26 cellular contexts compared by ENCODE assay signal in genomic region chr4:111775908-111776307, GRCh38.
DNase-seq lines count a peak whose midpoint lies in the region; ATAC-seq, FAIRE-seq and TF ChIP-seq lines count a peak whose summit lies in the region.
"Had no signal": no experiment of that assay in that cellular context is flagged by ENCODE, and none has a peak within 500 bp of the region (broad histone marks: within the 10 kb centered on the region; RNA-seq: fewer than 3 reads in every experiment).

No MANE protein-coding gene starts in this region.

- H3K4me1 Mint-ChIP-seq in H9 = peaks cover 0 to 6% of the 10 kb centered on the region in 2 experiments; a peak in 2 of 4 replicates
- H3K4me1 Mint-ChIP-seq: CD4-positive, CD25-positive, alpha-beta regulatory T cell; immature natural killer cell had no signal

- no peak overlapping the region for H3K9ac ChIP-seq in H1 (replicated peaks in 1 of 4; ENCODE audit: extremely low read depth in 1 of 4, low read depth in 3 of 4, low read length in 3 of 4)
- no peak overlapping the region for H3K9ac ChIP-seq in H9 (ENCODE audit: extremely low read depth, insufficient read length, low read length)

- H2BK120ac ChIP-seq in H1 (replicated peaks; ENCODE audit: low read depth, low read length) = no peak overlapping the region
- H2BK120ac ChIP-seq in H9 (ENCODE audit: low read depth, low read length, poor library complexity, severe bottlenecking) = no peak overlapping the region

- H3K23me2 ChIP-seq in H1 (ENCODE audit: low read depth, low read length) = no peaks in the 10 kb centered on the region
- H3K23me2 ChIP-seq in H9 (ENCODE audit: insufficient read length, low read depth, low read length, poor library complexity, severe bottlenecking) = no peaks in the 10 kb centered on the region

- no peak overlapping the region; a peak in 1 of 7 replicates for H3K27ac Mint-ChIP-seq in H9
- H3K27ac Mint-ChIP-seq: activated CD8-positive, alpha-beta T cell treated with anti-CD3 and anti-CD28 coated beads, Interleukin-2, amount 10 ng/mL, durations not matched to agents 7 days and 5 days; CD4-positive, CD25-positive, alpha-beta regulatory T cell; immature natural killer cell; natural killer cell treated with Interleukin-12 subunit alpha and Interleukin-12 subunit beta and Interleukin-15 and Interleukin-18, amount 100 ng/mL, for 72 hours; progenitor cell of endocrine pancreas had no signal

- no peak for TF ChIP-seq CTCF in H1 (IDR thresholded peaks at IDR 0.05; ENCODE audit: control extremely low read depth in 1 of 3, insufficient read depth in 1 of 3, low read depth in 1 of 3, low read length in 3 of 3)
- TF ChIP-seq CTCF in osteoblast (IDR thresholded peaks at IDR 0.05; ENCODE audit: extremely low read depth, low read depth, low read length) = no peak
- TF ChIP-seq CTCF in H9 (conservative IDR thresholded peaks at IDR 0.05) = no peak

- CTCF ChIA-PET in H1 (lab: Charles Lee; ENCODE audit: partially characterized antibody) = interaction anchor here (0.7 to 1.4 kb wide), 5 partner anchors 20 to 256 kb away, joined by 3 to 7 read pairs (median 3); no protein-coding TSS in a partner anchor

- no peaks in the 10 kb centered on the region for H3K27me3 ChIP-seq in H1 (replicated peaks in 1 of 4; ENCODE audit: control insufficient read depth in 3 of 4, extremely low read depth in 1 of 4, insufficient read depth in 3 of 4, low read length in 3 of 4)
- no peaks in the 10 kb centered on the region for H3K27me3 ChIP-seq in osteoblast (ENCODE audit: insufficient read depth, low read length)
- H3K27me3 ChIP-seq in H9 (ENCODE audit: insufficient read depth, low read length) = no peaks in the 10 kb centered on the region
- H3K27me3 ChIP-seq: suprapubic skin had no signal

- no peak overlapping the region for H4K8ac ChIP-seq in H1 (ENCODE audit: extremely low read depth, insufficient read depth, low read length)
- H4K8ac ChIP-seq in H9 (replicated peaks; ENCODE audit: insufficient read length, low read depth, low read length) = no peak overlapping the region

- H3K9me3 Mint-ChIP-seq in H9 = no peaks in the 10 kb centered on the region
- H3K9me3 Mint-ChIP-seq: CD4-positive, CD25-positive, alpha-beta regulatory T cell had no signal

- no peak for FAIRE-seq in H1 (lab: Jason Lieb, UNC)
- FAIRE-seq: GM12892, GM19239, K562 had no signal

- no peak overlapping the region for H4K91ac ChIP-seq in H1 (replicated peaks; ENCODE audit: insufficient read length, low read length)
- no peak overlapping the region for H4K91ac ChIP-seq in H9 (ENCODE audit: insufficient read length, low read depth, low read length)

- H3K4me3 Mint-ChIP-seq in H9 = no peak overlapping the region
- H3K4me3 Mint-ChIP-seq: activated CD8-positive, alpha-beta T cell treated with anti-CD3 and anti-CD28 coated beads, Interleukin-2, amount 10 ng/mL, durations not matched to agents 7 days and 5 days; CD4-positive, CD25-positive, alpha-beta regulatory T cell; immature natural killer cell; natural killer cell treated with Interleukin-12 subunit alpha and Interleukin-12 subunit beta and Interleukin-15 and Interleukin-18, amount 100 ng/mL, for 72 hours had no signal

- H3K79me1 ChIP-seq in H1 (ENCODE audit: low read depth, low read length) (no peaks in the 10 kb centered on the region), H9 (ENCODE audit: insufficient read depth, low read depth, low read length, poor library complexity, severe bottlenecking) (no peaks in the 10 kb centered on the region)

- H3K14ac ChIP-seq in H1 (ENCODE audit: insufficient read length) (no peak overlapping the region), H9 (ENCODE audit: insufficient read depth, low read length) (no peak overlapping the region)

- no peak overlapping the region for H3K4me3 ChIP-seq in H1 (ENCODE audit: extremely low read depth in 1 of 4, insufficient read depth in 2 of 4, low read depth in 3 of 4, low read length in 4 of 4)
- no peak overlapping the region for H3K4me3 ChIP-seq in osteoblast (ENCODE audit: insufficient read depth, low read length)
- H3K4me3 ChIP-seq: K562, left ventricle myocardium inferior, suprapubic skin had no signal

- TF ChIP-seq RAD21 in H1 (IDR thresholded peaks at IDR 0.05 in 1 of 2, conservative IDR thresholded peaks at IDR 0.05 in 1 of 2; ENCODE audit: low read depth in 2 of 2, low read length in 2 of 2) = no peak

- H3K36me3 ChIP-seq in H1 (ENCODE audit: control insufficient read depth in 2 of 4, insufficient read depth in 4 of 4, low read length in 3 of 4) (no peaks in the 10 kb centered on the region), osteoblast (ENCODE audit: insufficient read depth, low read length) (no peaks in the 10 kb centered on the region)
- H3K36me3 ChIP-seq: left ventricle myocardium inferior, suprapubic skin had no signal

- H2BK20ac ChIP-seq in H1 (ENCODE audit: low read length) (no peak overlapping the region), H9 (ENCODE audit: low read depth, low read length, poor library complexity, severe bottlenecking) (no peak overlapping the region)

- H2BK12ac ChIP-seq in H1 (ENCODE audit: low read depth, low read length) = no peak overlapping the region
- H2BK12ac ChIP-seq in H9 (ENCODE audit: insufficient read length, low read depth, low read length) = no peak overlapping the region

- TF ChIP-seq POLR2A in H1 (IDR thresholded peaks at IDR 0.05; ENCODE audit: control extremely low read depth in 1 of 2, low read depth in 2 of 2, low read length in 2 of 2) = no peak

- ATAC-seq in GM21723 (IDR thresholded peaks at IDR 0.05; ENCODE audit: unreplicated experiment) = no peak
- ATAC-seq in GM18502 (IDR thresholded peaks at IDR 0.05; ENCODE audit: poor library complexity, unreplicated experiment) = no peak
- ATAC-seq: activated CD8-positive, alpha-beta T cell treated with anti-CD3 and anti-CD28 coated beads, Interleukin-2, amount 10 ng/mL, durations not matched to agents 7 days and 5 days; K562; natural killer cell treated with Interleukin-12 subunit alpha and Interleukin-12 subunit beta and Interleukin-15 and Interleukin-18, amount 100 ng/mL, for 72 hours had no signal

- no peak overlapping the region for H3K18ac ChIP-seq in H1 (ENCODE audit: extremely low read depth, low read length)
- H3K18ac ChIP-seq in H9 (ENCODE audit: insufficient read length, low read depth, low read length) = no peak overlapping the region

- H2AK5ac ChIP-seq in H1 (ENCODE audit: low read depth, low read length) = no peak overlapping the region
- no peak overlapping the region for H2AK5ac ChIP-seq in H9 (ENCODE audit: insufficient read length, low read length)

- 93% methylated on average over 2 of the region's 2 CpGs; no CpG with 5 or more reads in 1 of the 2 experiments for WGBS in H1 (ENCODE audit: extremely low coverage in 1 of 2, insufficient coverage in 1 of 2, insufficient read length in 1 of 2, insufficient replicate concordance in 2 of 2, low coverage in 1 of 2, low lambda C conversion rate in 2 of 2, missing lambda C conversion rate in 1 of 2), 2 experiments
- WGBS in H9 (ENCODE audit: extremely low coverage, insufficient read length, low lambda C conversion rate) = no CpG with 5 or more reads among the region's 2 CpGs

- no peaks in the 10 kb centered on the region for H3K79me2 ChIP-seq in H1 (ENCODE audit: control insufficient read depth in 1 of 2, insufficient read depth in 2 of 2, low read length in 2 of 2)
- no peaks in the 10 kb centered on the region for H3K79me2 ChIP-seq in osteoblast (ENCODE audit: insufficient read depth, low read length)
- H3K79me2 ChIP-seq in H9 (ENCODE audit: insufficient read depth, low read length) = no peaks in the 10 kb centered on the region

- H4K20me1 ChIP-seq in H1 (replicated peaks in 1 of 2; ENCODE audit: control insufficient read depth in 1 of 2, insufficient read depth in 2 of 2, low read length in 2 of 2) = no peaks in the 10 kb centered on the region
- H4K20me1 ChIP-seq in osteoblast (ENCODE audit: insufficient read depth, low read length) = no peaks in the 10 kb centered on the region
- no peaks in the 10 kb centered on the region for H4K20me1 ChIP-seq in H9 (ENCODE audit: control insufficient read depth, insufficient read depth, insufficient read length)

- H2AFZ ChIP-seq in H1 (ENCODE audit: low read length) (0 out of 2 replicates have a peak overlapping the region, but pooled peaks have one; percentile 30), osteoblast (ENCODE audit: low read length) (no peak overlapping the region), H9 (ENCODE audit: low read length) (no peak overlapping the region)

- H2BK15ac ChIP-seq in H1 (ENCODE audit: low read length) = no peak overlapping the region
- no peak overlapping the region for H2BK15ac ChIP-seq in H9 (ENCODE audit: low read depth, low read length)

- H3K23ac ChIP-seq in H1 (ENCODE audit: insufficient read length) (no peak overlapping the region), H9 (ENCODE audit: insufficient read length, low read depth, low read length) (no peak overlapping the region)

- no peaks in the 10 kb centered on the region for H3K9me3 ChIP-seq in H1 (ENCODE audit: insufficient read depth in 2 of 2, low read depth in 1 of 2, low read length in 1 of 2)
- no peaks in the 10 kb centered on the region for H3K9me3 ChIP-seq in osteoblast (ENCODE audit: low read depth, low read length)
- H3K9me3 ChIP-seq in H9 (ENCODE audit: control insufficient read depth, low read depth, low read length) = no peaks in the 10 kb centered on the region
- H3K9me3 ChIP-seq: left ventricle myocardium inferior, suprapubic skin had no signal

- H3K27me3 Mint-ChIP-seq in H9 (ENCODE audit: low read depth) = no peaks in the 10 kb centered on the region
- H3K27me3 Mint-ChIP-seq: CD4-positive, CD25-positive, alpha-beta regulatory T cell; natural killer cell treated with Interleukin-12 subunit alpha and Interleukin-12 subunit beta and Interleukin-15 and Interleukin-18, amount 100 ng/mL, for 72 hours; progenitor cell of endocrine pancreas had no signal

- H3K4me1 ChIP-seq in H1 (replicated peaks in 1 of 4; ENCODE audit: control insufficient read depth in 3 of 4, insufficient read depth in 4 of 4, low read length in 3 of 4) (peaks cover 0 to 5% (median 0%) of the 10 kb centered on the region in 4 experiments; a peak in 1 of 7 replicates), osteoblast (ENCODE audit: insufficient read depth, low read length) (no peaks in the 10 kb centered on the region), H9 (ENCODE audit: insufficient read depth, low read length) (no peaks in the 10 kb centered on the region; the same call in 1 of the 2 replicates)
- H3K4me1 ChIP-seq: left ventricle myocardium inferior, suprapubic skin had no signal

- H3K4me2 ChIP-seq in H1 (ENCODE audit: insufficient read depth in 1 of 2, low read depth in 2 of 2, low read length in 2 of 2) (no peak overlapping the region), osteoblast (ENCODE audit: insufficient read depth, low read length) (peak overlapping the region; percentile 9), H9 (ENCODE audit: insufficient read depth, insufficient read length, low read length) (no peak overlapping the region)

- TF ChIP-seq EP300 in H1 (IDR thresholded peaks at IDR 0.05; ENCODE audit: borderline replicate concordance in 1 of 2, low read depth in 2 of 2, low read length in 2 of 2) = no peak

- DNase-seq in ELR (ENCODE audit: low read depth) = peak; percentile 68
- peak; percentile 12 for DNase-seq in M059J (ENCODE audit: low read depth)
- no peak for DNase-seq in H1 (ENCODE audit: low read depth in 1 of 2, low spot score in 2 of 2)
- no peak for DNase-seq in osteoblast (ENCODE audit: insufficient read length, low spot score, missing footprints)
- DNase-seq in H9 = no peak
- no peak for DNase-seq in NCI-H1930 (lab: John Stamatoyannopoulos, UW)
- DNase-seq: activated CD4-positive, CD25-positive, alpha-beta regulatory T cell treated with anti-CD3 and anti-CD28 coated beads, Interleukin-2, amount 50 U/mL, for 72 hours; activated CD8-positive, alpha-beta T cell treated with anti-CD3 and anti-CD28 coated beads, Interleukin-2, amount 10 ng/mL, durations not matched to agents 7 days and 5 days; activated naive CD4-positive, alpha-beta T cell; amniotic stem cell; CD4-positive, CD25-positive, alpha-beta regulatory T cell; dermis blood vessel endothelial cell; immature natural killer cell; left ventricle myocardium inferior; midbrain; NCI-H2171 treated with DMSO at 0.1 percent for 48 hours; NCI-H526; stimulated activated CD4-positive, alpha-beta T cell treated with anti-CD3 and anti-CD28 coated beads, Interleukin-1b, Interleukin-23, amount 100 ng/mL, for 48 hours had no signal

- no peak overlapping the region for H3K4ac ChIP-seq in H1 (replicated peaks; ENCODE audit: insufficient read length, low read depth, low read length)
- H3K4ac ChIP-seq in H9 (ENCODE audit: low read depth, low read length) = no peak overlapping the region

- no peak overlapping the region for H3T11ph ChIP-seq in H9 (ENCODE audit: low read length)

- H3K56ac ChIP-seq in H1 (replicated peaks; ENCODE audit: insufficient read length, low read depth, low read length) = no peak overlapping the region
- no peak overlapping the region for H3K56ac ChIP-seq in H9 (ENCODE audit: insufficient read length, low read depth, low read length)

- no peaks in the 10 kb centered on the region for H3K36me3 Mint-ChIP-seq in H9 (ENCODE audit: insufficient read depth in 1 of 3, low read depth in 3 of 3)
- H3K36me3 Mint-ChIP-seq: CD4-positive, CD25-positive, alpha-beta regulatory T cell; immature natural killer cell; natural killer cell treated with Interleukin-12 subunit alpha and Interleukin-12 subunit beta and Interleukin-15 and Interleukin-18, amount 100 ng/mL, for 72 hours had no signal

- H3K27ac ChIP-seq in H1 (ENCODE audit: low read depth, low read length) = no peak overlapping the region
- H3K27ac ChIP-seq in osteoblast (ENCODE audit: low read depth, low read length) = no peak overlapping the region
- no peak overlapping the region for H3K27ac ChIP-seq in H9 (ENCODE audit: insufficient read length, low read depth, low read length)
- H3K27ac ChIP-seq: left ventricle myocardium inferior, suprapubic skin had no signal

- H2BK5ac ChIP-seq in H1 (ENCODE audit: low read depth, low read length) (no peak overlapping the region), H9 (ENCODE audit: insufficient read length, low read length) (no peak overlapping the region)

- POLR2A ChIA-PET in H1 (lab: Charles Lee; ENCODE audit: partially characterized antibody) = no interaction called here

- H4K5ac ChIP-seq in H1 (ENCODE audit: insufficient read length, low read depth, low read length) = no peak overlapping the region
- no peak overlapping the region for H4K5ac ChIP-seq in H9 (ENCODE audit: insufficient read length, low read depth, low read length)

Comparison
In these comparisons a context has a peak if more than half of its experiments do, and no peak if none do; other contexts are left out.
1. DNase-seq: peak in ELR (single experiment) and M059J (single experiment); none in H1 (0 of 2), osteoblast (single experiment), H9 (single experiment) and NCI-H1930 (0 of 2).